Comparison of ENCODE assay signal across 7 cellular contexts in genomic region chr22:41180362-41180761, GRCh38. TPM values are rescaled to one million over a fixed set of nuclear protein-coding genes. Genes with fewer than 3 reads are reported as not detected.
DNase-seq lines count a peak whose midpoint lies in the region; ATAC-seq, FAIRE-seq and TF ChIP-seq lines count a peak whose summit lies in the region.
"Not testable (repeated sequence)": the region's sequence is repeated elsewhere in the genome, so short reads cannot be mapped to it uniquely, and the experiment has no call there.

No MANE protein-coding gene starts in this region.

- H4K20me1 ChIP-seq in GM12878 (ENCODE audit: control insufficient read depth, insufficient read depth): not testable (repeated sequence)

- ATAC-seq in A549, T-helper 17 cell, GM12878: not testable (repeated sequence)

- in situ Hi-C loops in GM12878 (cut with MboI): not testable (repeated sequence)

- not testable (repeated sequence) for H3K9ac ChIP-seq in GM12878 (ENCODE audit: control insufficient read depth, insufficient read depth, low read length)

- H3K27ac Mint-ChIP-seq in T-helper 17 cell (peak overlapping the region; percentile 48), glutamatergic neuron (ENCODE audit: unreplicated experiment) (peak overlapping the region; percentile 33), mesothelial cell of epicardium (peak overlapping the region; percentile 28)
- H3K27ac Mint-ChIP-seq in osteocyte (ENCODE audit: unreplicated experiment): not testable (repeated sequence)

- H3K9me3 Mint-ChIP-seq in glutamatergic neuron (ENCODE audit: unreplicated experiment): peaks cover 15% of the 10 kb centered on the region
- H3K9me3 Mint-ChIP-seq in mesothelial cell of epicardium; osteocyte (ENCODE audit: unreplicated experiment): not testable (repeated sequence)

- not testable (repeated sequence) for H3K27ac ChIP-seq in A549; GM12878 (ENCODE audit: control insufficient read depth, insufficient read depth)

- BruUV-seq in GM12878 (replicated peaks; lab: Mats Ljungman, UMichigan): not testable (repeated sequence)

- TF ChIP-seq CTCF in A549 (IDR thresholded peaks at IDR 0.05); GM12878 (IDR thresholded peaks at IDR 0.05 in 2 of 3, conservative IDR thresholded peaks at IDR 0.05 in 1 of 3; ENCODE audit: control insufficient read depth in 2 of 3, extremely low read depth in 1 of 3, insufficient read depth in 1 of 3, low read depth in 3 of 3, low read length in 3 of 3); glutamatergic neuron (IDR thresholded peaks at IDR 0.05; ENCODE audit: partially characterized antibody, unreplicated experiment); mesothelial cell of epicardium (IDR thresholded peaks at IDR 0.05; ENCODE audit: unreplicated experiment); osteocyte (IDR thresholded peaks at IDR 0.05): not testable (repeated sequence)

- H3K36me3 ChIP-seq in GM12878 (ENCODE audit: control insufficient read depth in 2 of 2, insufficient read depth in 2 of 2, low read length in 1 of 2): peaks cover 27 to 28% of the 10 kb centered on the region in 2 experiments; a peak in 3 of 4 replicates

- H3K27me3 ChIP-seq in GM12878 (replicated peaks in 1 of 2; ENCODE audit: control insufficient read depth in 2 of 2, insufficient read depth in 2 of 2, low read length in 1 of 2): not testable (repeated sequence)

- peak; percentile 18 for FAIRE-seq in A549 (lab: Jason Lieb, UNC)
- FAIRE-seq in GM12892 (lab: Jason Lieb, UNC): peak; percentile 90
- peak; percentile 92 for FAIRE-seq in GM12878 (lab: Jason Lieb, UNC)

- H3K36me3 Mint-ChIP-seq in T-helper 17 cell (ENCODE audit: low read depth); glutamatergic neuron (ENCODE audit: unreplicated experiment): not testable (repeated sequence)
- H3K36me3 Mint-ChIP-seq in mesothelial cell of epicardium (peaks cover 25% of the 10 kb centered on the region), osteocyte (ENCODE audit: unreplicated experiment) (peaks cover 34% of the 10 kb centered on the region)

- RAD21 ChIA-PET in GM12878 (lab: Charles Lee; ENCODE audit: unreplicated experiment): interaction anchor here (1.0 kb wide), 1 partner anchor 258 kb away, joined by 4 read pairs; no protein-coding TSS in a partner anchor

- TF ChIP-seq EP300 in A549 (IDR thresholded peaks at IDR 0.05); GM12878 (IDR thresholded peaks at IDR 0.05; ENCODE audit: borderline replicate concordance in 1 of 2, control insufficient read depth in 1 of 2, low read depth in 2 of 2, low read length in 2 of 2): not testable (repeated sequence)

- not testable (repeated sequence) for H3K79me2 ChIP-seq in GM12878 (ENCODE audit: control insufficient read depth, insufficient read depth, low read length)

- CTCF ChIA-PET in A549 (lab: Yijun Ruan, JAX): interaction anchor here (1.4 kb wide), 1 partner anchor 17 kb away, joined by 3 read pairs; no protein-coding TSS in a partner anchor
- CTCF ChIA-PET in GM12878 (lab: Yijun Ruan, JAX): not testable (repeated sequence)

- not testable (repeated sequence) for H3K9me3 ChIP-seq in A549; T-helper 17 cell (ENCODE audit: control insufficient read depth, low read length, poor library complexity, severe bottlenecking); GM12878 (replicated peaks; ENCODE audit: control insufficient read depth, insufficient read depth, low read length)

- not testable (repeated sequence) for H2AFZ ChIP-seq in GM12878 (ENCODE audit: control insufficient read depth, low read depth, low read length)

- DNase-seq in A549 (ENCODE audit: low read depth in 1 of 2, low spot score in 1 of 2); GM12892 (ENCODE audit: insufficient read length); T-helper 17 cell; GM12878 (ENCODE audit: low read depth, low spot score); glutamatergic neuron; mesothelial cell of epicardium (ENCODE audit: low spot score in 2 of 2, unreplicated experiment in 2 of 2): not testable (repeated sequence)
- peak; percentile 38 for DNase-seq in osteocyte (ENCODE audit: extremely low spot score, unreplicated experiment)

- H3K4me1 ChIP-seq in A549; GM12878 (ENCODE audit: control insufficient read depth, insufficient read depth, low read length): not testable (repeated sequence)

- 93% methylated on average over 6 of the region's 6 CpGs for WGBS in A549 (ENCODE audit: missing lambda C conversion rate)
- 99% methylated on average over 6 of the region's 6 CpGs for WGBS in GM12878 (ENCODE audit: insufficient coverage, insufficient replicate concordance, low lambda C conversion rate, missing lambda C conversion rate)

- H3K4me3 Mint-ChIP-seq in T-helper 17 cell; glutamatergic neuron (ENCODE audit: unreplicated experiment); mesothelial cell of epicardium; osteocyte (ENCODE audit: unreplicated experiment): not testable (repeated sequence)

- H3K4me3 ChIP-seq in A549, GM12878: not testable (repeated sequence)

- not testable (repeated sequence) for H3K4me2 ChIP-seq in A549; GM12878 (ENCODE audit: control insufficient read depth, insufficient read depth)

- SMC1A ChIA-PET in GM12878 (lab: Charles Lee; ENCODE audit: uncharacterized antibody, unreplicated experiment): interaction anchor here (1.9 to 2.2 kb wide), 2 partner anchors 57 to 258 kb away, joined by 5 to 7 read pairs; no protein-coding TSS in a partner anchor

- intact Hi-C loops in GM12878 (cut with micrococcal nuclease; ENCODE audit: unreplicated experiment): not testable (repeated sequence)

- H3K4me1 Mint-ChIP-seq in T-helper 17 cell; glutamatergic neuron (ENCODE audit: low read depth, unreplicated experiment); mesothelial cell of epicardium: not testable (repeated sequence)
- H3K4me1 Mint-ChIP-seq in osteocyte (ENCODE audit: unreplicated experiment): peaks cover 12% of the 10 kb centered on the region

- not testable (repeated sequence) for H3K27me3 Mint-ChIP-seq in T-helper 17 cell; glutamatergic neuron (ENCODE audit: unreplicated experiment); mesothelial cell of epicardium (ENCODE audit: low read depth); osteocyte (ENCODE audit: unreplicated experiment)

- TF ChIP-seq POLR2A in A549 (IDR thresholded peaks at IDR 0.05; ENCODE audit: low read length); GM12892 (IDR thresholded peaks at IDR 0.05; ENCODE audit: low read depth, low read length); GM12878 (IDR thresholded peaks at IDR 0.05; ENCODE audit: low read depth, low read length): not testable (repeated sequence)

- POLR2A ChIA-PET in A549 (lab: Yijun Ruan, JAX); GM12878 (lab: Charles Lee): not testable (repeated sequence)

- TF ChIP-seq RAD21 in A549 (conservative IDR thresholded peaks at IDR 0.05 in 1 of 2, IDR thresholded peaks at IDR 0.05 in 1 of 2); GM12878 (IDR thresholded peaks at IDR 0.05; ENCODE audit: insufficient read depth, low read depth, low read length): not testable (repeated sequence)

RNA-seq across cellular contexts. Expression of gene L3MBTL2, which starts 24.8 kb away (rescaled TPM):
- polyA plus RNA-seq in A549 (2011; rRNA removed) (17.0 and 17.3 TPM in 2 replicates), A549 (2017; fragmentation: RNase III; extraction: RNeasy Plus Mini Kit Qiagen cat#74134 plus additional on column Dnase treatment) (14.5 to 15.9 TPM (median 15.5 TPM) in 3 replicates), GM12878 (2011; rRNA removed) (14.8 and 27.9 TPM in 2 replicates), GM12878 (2014; fragmentation: Illumina TruSeq; extraction: Trizol) (23.2 and 27.5 TPM in 2 replicates), GM12878 (2014; fragmentation: Nextera tagmentation; extraction: Ambion mirVana) (10 to 100 TPM; 13.2 to 17.6 TPM), GM12878 (2014; rRNA removed) (32.6 and 33.9 TPM in 2 replicates), GM12878 (2016; fragmentation: Nextera tagmentation; extraction: Ambion mirVana) (10 to 100 TPM; 35.7 to 37.6 TPM)
- polyA plus RNA-seq in A549 (2012; cell fraction: cytosol; rRNA removed): 19.6 and 19.8 TPM in 2 replicates
- 30.1 and 33.5 TPM in 2 replicates for polyA plus RNA-seq in A549 (2012; cell fraction: nucleus; rRNA removed)
- 23.8 and 26.8 TPM in 2 replicates for polyA minus RNA-seq in A549 (2011; rRNA and poly(A)+ RNA removed)
- 17.2 TPM for polyA plus RNA-seq in GM12892 (2012; ENCODE audit: missing spikeins)
- total RNA-seq in T-helper 17 cell (10 to 100 TPM; 28.9 to 31.1 TPM), GM12878 (2014; rRNA removed) (28.5 and 31.3 TPM in 2 replicates), GM12878 (2014; rRNA removed; fragmentation: Illumina TruSeq; extraction: Trizol) (23.9 and 25.3 TPM in 2 replicates), GM12878 (2021) (31.6 and 32.9 TPM in 2 replicates), glutamatergic neuron (ENCODE audit: unreplicated experiment) (20.9 TPM), mesothelial cell of epicardium (25.2 to 27.2 TPM (median 26.4 TPM) in 3 replicates), osteocyte (25.9 and 26.4 TPM in 2 replicates)
- 23.7 and 27.9 TPM in 2 replicates for total RNA-seq in GM12878 (2013; cell fraction: nucleolus; rRNA removed)
- 9.0 TPM for polyA plus RNA-seq in GM12878 (2011; ENCODE audit: low read depth)
- 30.5 and 36.3 TPM in 2 replicates for polyA plus RNA-seq in GM12878 (2011; cell fraction: cytosol; rRNA removed)
- 46.5 and 61.6 TPM in 2 replicates for polyA plus RNA-seq in GM12878 (2011; cell fraction: nucleus; rRNA removed)
- 15.2 and 16.3 TPM in 2 replicates for polyA plus RNA-seq in GM12878 (2012)
- polyA minus RNA-seq in GM12878 (2011; rRNA and poly(A)+ RNA removed): 32.8 and 38.0 TPM in 2 replicates
- 10.6 and 11.0 TPM in 2 replicates for polyA minus RNA-seq in GM12878 (2011; cell fraction: cytosol; rRNA and poly(A)+ RNA removed)
- 9.1 and 18.8 TPM in 2 replicates for polyA minus RNA-seq in GM12878 (2011; cell fraction: nucleus; rRNA and poly(A)+ RNA removed)
